In genomic region chr10:77191324-77192049, GRCh38 we compare ENCODE assay signal across 2 cellular contexts.
TF ChIP-seq lines count a peak whose summit lies in the region.

No MANE protein-coding gene starts in this region.

TF ChIP-seq in liver, 16 proteins besides CTCF, POLR2A, EP300 and RAD21 (continued from another document):
- TF ChIP-seq REST (IDR thresholded peaks at IDR 0.05) = peak; percentile 28
- TF ChIP-seq RXRA (IDR thresholded peaks at IDR 0.05) = peak; percentile 22 to 43
- TF ChIP-seq HNF4G (IDR thresholded peaks at IDR 0.05) = no peak
- peak; percentile 42 to 51 for TF ChIP-seq HNF4A (conservative IDR thresholded peaks at IDR 0.05)
- peak; percentile 35 for TF ChIP-seq ZBTB33 (IDR thresholded peaks at IDR 0.05)
- TF ChIP-seq YY1 (IDR thresholded peaks at IDR 0.05) = peak; percentile 67
TF ChIP-seq in liver: peak in this region for 8.

TF ChIP-seq in HepG2, 621 proteins besides CTCF, POLR2A, EP300 and RAD21 (continued from another document):
- no peak for TF ChIP-seq MAFG (CRISPR knock-in tag; IDR thresholded peaks at IDR 0.05)
- no peak for TF ChIP-seq SOX13 (IDR thresholded peaks at IDR 0.05)
- TF ChIP-seq SOX13 (CRISPR knock-in tag; conservative IDR thresholded peaks at IDR 0.05 in 1 of 2, IDR thresholded peaks at IDR 0.05 in 1 of 2) = no peak
- no peak for TF ChIP-seq CAMTA2 (CRISPR knock-in tag; IDR thresholded peaks at IDR 0.05; ENCODE audit: borderline replicate concordance)
- TF ChIP-seq HBP1 (CRISPR knock-in tag; IDR thresholded peaks at IDR 0.05; ENCODE audit: low read depth) = no peak
- no peak for TF ChIP-seq CENPX (CRISPR knock-in tag; IDR thresholded peaks at IDR 0.05)
